14 cellular contexts compared by ENCODE assay signal in the genomic region with DNA sequence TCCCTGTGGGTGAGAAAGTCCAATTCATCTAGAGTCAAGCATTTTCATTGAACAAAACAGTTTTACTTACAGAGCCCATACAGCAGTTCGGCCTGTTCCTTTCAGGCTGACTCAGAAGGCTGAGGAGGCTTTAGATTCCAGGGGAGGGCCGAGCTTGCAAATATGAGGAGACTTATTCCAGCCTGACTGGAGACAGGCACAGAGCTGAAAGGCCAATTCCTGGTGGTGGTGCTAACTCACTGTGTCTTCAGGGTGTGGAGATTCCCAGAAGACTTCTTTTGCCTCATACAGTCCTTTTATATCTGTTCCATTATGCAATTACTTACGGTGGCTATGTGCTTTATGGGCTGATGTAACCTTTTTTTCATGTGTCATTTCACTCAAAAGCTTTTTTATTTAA. TPM values are rescaled to one million over a fixed set of nuclear protein-coding genes. Genes with fewer than 3 reads are reported as not detected.
A peak's percentile ranks its signal among the peaks of the same experiment; 100 is the strongest.
DNase-seq lines count a peak whose midpoint lies in the region; FAIRE-seq and TF ChIP-seq lines count a peak whose summit lies in the region.
"Had no signal": no experiment of that assay in that cellular context is flagged by ENCODE, and none has a peak within 500 bp of the region (broad histone marks: within the 10 kb centered on the region; RNA-seq: fewer than 3 reads in every experiment).

A gene with protein sequence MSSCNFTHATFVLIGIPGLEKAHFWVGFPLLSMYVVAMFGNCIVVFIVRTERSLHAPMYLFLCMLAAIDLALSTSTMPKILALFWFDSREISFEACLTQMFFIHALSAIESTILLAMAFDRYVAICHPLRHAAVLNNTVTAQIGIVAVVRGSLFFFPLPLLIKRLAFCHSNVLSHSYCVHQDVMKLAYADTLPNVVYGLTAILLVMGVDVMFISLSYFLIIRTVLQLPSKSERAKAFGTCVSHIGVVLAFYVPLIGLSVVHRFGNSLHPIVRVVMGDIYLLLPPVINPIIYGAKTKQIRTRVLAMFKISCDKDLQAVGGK (minus strand): TSS at position 271 of the 400 bp plus-strand sequence. CDS start 15,142 bp downstream, outside the sequence.

- CTCF ChIA-PET in A673 (lab: Charles Lee): no interaction called here
- CTCF ChIA-PET in HEK293 (lab: Yijun Ruan, JAX): interaction anchor here (1.0 to 1.3 kb wide), 4 partner anchors 14 to 128 kb away, joined by 3 to 5 read pairs (median 4); a partner anchor contains a TSS

- no peaks in the 10 kb centered on the region for H3K4me1 ChIP-seq in A673 (ENCODE audit: insufficient read depth, low read length, poor library complexity, severe bottlenecking)
- no peaks in the 10 kb centered on the region for H3K4me1 ChIP-seq in HEK293 (ENCODE audit: control insufficient read depth, insufficient read depth, low read length)

- intact Hi-C loops in A673 (cut with micrococcal nuclease; ENCODE audit: unreplicated experiment): no loop called here

- POLR2A ChIA-PET in A673 (lab: Charles Lee; ENCODE audit: low non-redundant PET): no interaction called here
- POLR2A ChIA-PET in HEK293 (lab: Yijun Ruan, JAX): no interaction called here

- DNase-seq in A673 (ENCODE audit: low spot score) (peak; percentile 20), SK-MEL-5 (ENCODE audit: low read depth, low spot score) (peak; percentile 10), iPS-NIHi11 (ENCODE audit: low spot score) (peak; percentile 8), HTR-8/SVneo (ENCODE audit: insufficient read length, low spot score) (no peak), T-helper 2 cell (no peak)
- DNase-seq in activated CD8-positive, alpha-beta memory T cell treated with anti-CD3 and anti-CD28 coated beads, Interleukin-2, amount 50 U/mL, for 4 hours: no peak
- no peak for DNase-seq in activated CD4-positive, alpha-beta T cell treated with anti-CD3 and anti-CD28 coated beads for 1 hour
- DNase-seq: ACHN; activated naive CD8-positive, alpha-beta T cell treated with anti-CD3 and anti-CD28 coated beads, Interleukin-2, amount 10 ng/mL, durations not matched to agents 7 days and 5 days; naive thymus-derived CD8-positive, alpha-beta T cell; stimulated activated CD4-positive, alpha-beta T cell treated with anti-CD3 and anti-CD28 coated beads, Interleukin-12 subunit alpha, Interleukin-12 subunit beta, amount 100 ng/mL, for 4 hours had no signal

- no TSS peak for BruUV-seq in A673 (replicated peaks; lab: Mats Ljungman, UMichigan)

- H3K4me3 ChIP-seq in A673 (ENCODE audit: low read depth, low read length, poor library complexity, severe bottlenecking) (no peak within 1 kb of the TSS), HEK293 (ENCODE audit: low read depth, low read length) (no peak within 1 kb of the TSS)

- H3K27me3 ChIP-seq in A673 (replicated peaks; ENCODE audit: insufficient read depth, low read depth, low read length, poor library complexity): no peaks in the 10 kb centered on the region

- H3K36me3 ChIP-seq in A673 (ENCODE audit: insufficient read depth, low read length, poor library complexity, severe bottlenecking) (no peaks in the 10 kb centered on the region), HEK293 (ENCODE audit: control insufficient read depth in 2 of 2, insufficient read depth in 1 of 2, low read length in 2 of 2) (no peaks in the 10 kb centered on the region)

- TF ChIP-seq CTCF in A673 (conservative IDR thresholded peaks at IDR 0.05; ENCODE audit: low read depth, low read length) (0 out of 2 replicates have a peak, but pooled peaks have one; percentile 10), HEK293 (tag by site-specific recombination; IDR thresholded peaks at IDR 0.05) (no peak)

- H3K27ac ChIP-seq in A673 (ENCODE audit: low read depth, low read length, poor library complexity, severe bottlenecking) (no peak within 1 kb of the TSS), HEK293 (ENCODE audit: extremely low read depth, low read depth, low read length) (no peak within 1 kb of the TSS)
- H3K27ac ChIP-seq: KMS-11 had no signal

- in situ Hi-C loops in SK-MEL-5 (cut with HindIII; ENCODE audit: low pct_unique_long_range_greater_than_20kb, low sequenced_read_pairs): no loop called here

- FAIRE-seq in HTR-8/SVneo (lab: Jason Lieb, UNC): no peak
- FAIRE-seq: G401.6 had no signal

- H3K9me3 ChIP-seq in A673 (ENCODE audit: low read depth, low read length, poor library complexity, severe bottlenecking) (no peaks in the 10 kb centered on the region), HEK293 (ENCODE audit: control insufficient read depth, insufficient read depth, low read depth, low read length) (no peaks in the 10 kb centered on the region)

TF ChIP-seq in HEK293, 187 proteins besides CTCF, POLR2A, EP300 and RAD21:
- TF ChIP-seq ZNF184 (tag by site-specific recombination; IDR thresholded peaks at IDR 0.05) (no peak), ZNF792 (tag by site-specific recombination; IDR thresholded peaks at IDR 0.05) (no peak), ZNF654 (tag by site-specific recombination; IDR thresholded peaks at IDR 0.05; ENCODE audit: low read depth) (peak; percentile 26)
TF ChIP-seq in HEK293: peak in this region for 1.

RNA-seq across cellular contexts. Expression of the gene that starts here (rescaled TPM):
- total RNA-seq in A673 (2021): not detected in 2 replicates
- total RNA-seq in SK-MEL-5 (2014; rRNA removed; shearing (Covaris generic)): not detected in 2 replicates
- polyA plus RNA-seq in SK-MEL-5 (2015; cell fraction: cytosol; rRNA removed): 0.05 TPM in 1 of 2 replicates, not detected in the other
- not detected in 2 replicates for polyA plus RNA-seq in SK-MEL-5 (2015; cell fraction: nucleus; rRNA removed)
- total RNA-seq: activated naive CD8-positive, alpha-beta T cell treated with anti-CD3 and anti-CD28 coated beads, Interleukin-2, amount 10 ng/mL, durations not matched to agents 7 days and 5 days; naive thymus-derived CD8-positive, alpha-beta T cell had no signal
- polyA plus RNA-seq: naive thymus-derived CD8-positive, alpha-beta T cell had no signal

Comparison
In these comparisons a context has a peak if more than half of its experiments do, and no peak if none do; other contexts are left out.
1. Peak in DNase-seq in A673; RNA of the gene not detected or under 1 TPM.
2. Peak in DNase-seq in SK-MEL-5; RNA of the gene not detected or under 1 TPM.